In the genomic region with DNA sequence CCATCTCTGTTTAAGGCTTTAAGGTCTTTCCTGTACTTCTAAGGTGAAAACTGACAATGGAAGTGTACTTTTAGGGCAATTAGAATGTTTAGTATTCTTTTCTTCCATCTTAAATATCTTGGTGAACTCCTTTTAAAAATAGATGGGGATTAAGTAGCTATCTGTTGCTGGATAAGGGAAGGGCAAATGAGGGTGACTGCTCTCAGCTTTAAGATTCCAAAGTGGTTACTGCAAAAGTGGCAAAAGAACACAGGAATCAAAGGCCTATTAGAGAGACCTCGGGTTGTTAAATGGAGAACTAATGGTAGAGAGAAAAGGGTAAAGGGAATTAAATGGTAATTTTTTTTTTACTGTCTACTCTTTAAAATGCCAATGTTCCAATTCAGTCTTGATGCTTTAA, we compare ENCODE assay signal across 2 cellular contexts.
TF ChIP-seq lines count a peak whose summit lies in the region.

No MANE protein-coding gene starts in this region.

TF ChIP-seq in SK-N-SH, 30 proteins besides CTCF, POLR2A, EP300 and RAD21 (continued from another document):
- no peak for TF ChIP-seq PBX3 (IDR thresholded peaks at IDR 0.05)
- no peak for TF ChIP-seq RXRA (IDR thresholded peaks at IDR 0.05; ENCODE audit: borderline replicate concordance, low read depth)
- TF ChIP-seq ZBTB33 (IDR thresholded peaks at IDR 0.05; ENCODE audit: borderline replicate concordance, low read depth) = no peak
- no peak for TF ChIP-seq SIN3A (IDR thresholded peaks at IDR 0.05; ENCODE audit: borderline replicate concordance, low read depth, low read length)
- TF ChIP-seq NFIC (IDR thresholded peaks at IDR 0.05; ENCODE audit: borderline replicate concordance) = no peak
- no peak for TF ChIP-seq FOSL2 (IDR thresholded peaks at IDR 0.05; ENCODE audit: borderline replicate concordance, low read depth)

TF ChIP-seq in neural cell, 6 proteins besides CTCF, POLR2A, EP300 and RAD21 (continued from another document):
- TF ChIP-seq, protein P1, sequence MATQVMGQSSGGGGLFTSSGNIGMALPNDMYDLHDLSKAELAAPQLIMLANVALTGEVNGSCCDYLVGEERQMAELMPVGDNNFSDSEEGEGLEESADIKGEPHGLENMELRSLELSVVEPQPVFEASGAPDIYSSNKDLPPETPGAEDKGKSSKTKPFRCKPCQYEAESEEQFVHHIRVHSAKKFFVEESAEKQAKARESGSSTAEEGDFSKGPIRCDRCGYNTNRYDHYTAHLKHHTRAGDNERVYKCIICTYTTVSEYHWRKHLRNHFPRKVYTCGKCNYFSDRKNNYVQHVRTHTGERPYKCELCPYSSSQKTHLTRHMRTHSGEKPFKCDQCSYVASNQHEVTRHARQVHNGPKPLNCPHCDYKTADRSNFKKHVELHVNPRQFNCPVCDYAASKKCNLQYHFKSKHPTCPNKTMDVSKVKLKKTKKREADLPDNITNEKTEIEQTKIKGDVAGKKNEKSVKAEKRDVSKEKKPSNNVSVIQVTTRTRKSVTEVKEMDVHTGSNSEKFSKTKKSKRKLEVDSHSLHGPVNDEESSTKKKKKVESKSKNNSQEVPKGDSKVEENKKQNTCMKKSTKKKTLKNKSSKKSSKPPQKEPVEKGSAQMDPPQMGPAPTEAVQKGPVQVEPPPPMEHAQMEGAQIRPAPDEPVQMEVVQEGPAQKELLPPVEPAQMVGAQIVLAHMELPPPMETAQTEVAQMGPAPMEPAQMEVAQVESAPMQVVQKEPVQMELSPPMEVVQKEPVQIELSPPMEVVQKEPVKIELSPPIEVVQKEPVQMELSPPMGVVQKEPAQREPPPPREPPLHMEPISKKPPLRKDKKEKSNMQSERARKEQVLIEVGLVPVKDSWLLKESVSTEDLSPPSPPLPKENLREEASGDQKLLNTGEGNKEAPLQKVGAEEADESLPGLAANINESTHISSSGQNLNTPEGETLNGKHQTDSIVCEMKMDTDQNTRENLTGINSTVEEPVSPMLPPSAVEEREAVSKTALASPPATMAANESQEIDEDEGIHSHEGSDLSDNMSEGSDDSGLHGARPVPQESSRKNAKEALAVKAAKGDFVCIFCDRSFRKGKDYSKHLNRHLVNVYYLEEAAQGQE (IDR thresholded peaks at IDR 0.05; ENCODE audit: borderline replicate concordance) = no peak
- no peak for TF ChIP-seq EZH2 (IDR thresholded peaks at IDR 0.05; ENCODE audit: borderline replicate concordance, insufficient read depth, low read length, poor library complexity, severe bottlenecking)
- TF ChIP-seq SMC3 (conservative IDR thresholded peaks at IDR 0.05; ENCODE audit: poor library complexity) = no peak
- no peak for TF ChIP-seq TAF1 (IDR thresholded peaks at IDR 0.05; ENCODE audit: low read depth)
